In the genomic region with DNA sequence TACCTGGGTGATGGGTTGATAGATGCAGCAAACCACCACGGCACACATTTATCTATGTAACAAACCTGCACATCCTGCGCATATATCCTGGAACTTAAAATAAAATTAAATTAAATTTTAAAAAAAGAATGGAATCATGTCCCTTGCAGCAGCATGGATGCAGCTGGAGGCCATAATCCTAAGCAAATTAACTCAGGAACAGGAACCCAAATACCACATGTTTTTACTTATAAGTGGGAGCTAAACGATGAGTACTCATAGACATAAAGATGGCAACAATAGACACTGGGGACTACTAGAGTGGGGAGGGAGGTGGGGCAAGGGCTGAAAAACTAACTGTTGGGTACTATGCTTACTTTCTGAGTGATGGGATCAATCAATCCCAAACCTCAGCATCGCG, we compare ENCODE assay signal across 16 cellular contexts.
"Had no signal": no experiment of that assay in that cellular context is flagged by ENCODE, and none has a peak within 500 bp of the region (broad histone marks: within the 10 kb centered on the region; RNA-seq: fewer than 3 reads in every experiment).

No MANE protein-coding gene starts in this region.

- DNase-seq: activated CD4-positive, alpha-beta T cell treated with anti-CD3 and anti-CD28 coated beads, Interleukin-2, amount 50 U/mL, for 1 hour; activated naive CD4-positive, alpha-beta T cell; activated naive CD8-positive, alpha-beta T cell treated with anti-CD3 and anti-CD28 coated beads, Interleukin-2, amount 10 ng/mL, durations not matched to agents 7 days and 5 days; anterior cingulate cortex; heart right ventricle; left cardiac atrium; naive B cell; stimulated activated CD4-positive, alpha-beta T cell treated with anti-CD3 and anti-CD28 coated beads, Interleukin-2, amount 100 ng/mL, for 48 hours; T-helper 9 cell; thyroid gland had no signal

- H3K27ac Mint-ChIP-seq: activated naive CD8-positive, alpha-beta T cell treated with anti-CD3 and anti-CD28 coated beads, Interleukin-2, amount 10 ng/mL, durations not matched to agents 7 days and 5 days; activated T-helper 1 cell treated with anti-CD3 and anti-CD28 coated beads, Interleukin-12 subunit alpha, Interleukin-12 subunit beta, Interleukin-2, Interleukin-4 antibody, amounts not matched to agents 30 ng/mL and 10 ng/mL and 1 ng/mL, durations not matched to agents 14 hours and 24 hours and 36 hours; naive B cell; stimulated activated memory B cell treated with anti-CD40 and anti-IgM and Interleukin-4, amounts not matched to agents 10 μg/mL and 1 μg/mL and 100 μg/mL, for 72 hours had no signal

- H3K36me3 ChIP-seq: gastrocnemius medialis, heart right ventricle, thyroid gland had no signal

- H3K4me3 ChIP-seq: gastrocnemius medialis, heart right ventricle, lung, thyroid gland had no signal

- H3K4me1 Mint-ChIP-seq: naive B cell; stimulated activated memory B cell treated with anti-CD40 and anti-IgM and Interleukin-4, amounts not matched to agents 10 μg/mL and 1 μg/mL and 100 μg/mL, for 72 hours had no signal

- H3K79me2 ChIP-seq: parathyroid adenoma had no signal

- FAIRE-seq: bronchial epithelial cell had no signal

- H3K27me3 ChIP-seq: gastrocnemius medialis, heart right ventricle, thyroid gland had no signal

- H2AFZ ChIP-seq: parathyroid adenoma had no signal

- H3K9ac ChIP-seq: parathyroid adenoma had no signal

- H3K4me3 Mint-ChIP-seq: activated naive CD8-positive, alpha-beta T cell treated with anti-CD3 and anti-CD28 coated beads, Interleukin-2, amount 10 ng/mL, durations not matched to agents 7 days and 5 days; activated T-helper 1 cell treated with anti-CD3 and anti-CD28 coated beads, Interleukin-12 subunit alpha, Interleukin-12 subunit beta, Interleukin-2, Interleukin-4 antibody, amounts not matched to agents 30 ng/mL and 10 ng/mL and 1 ng/mL, durations not matched to agents 14 hours and 24 hours and 36 hours; naive B cell; stimulated activated memory B cell treated with anti-CD40 and anti-IgM and Interleukin-4, amounts not matched to agents 10 μg/mL and 1 μg/mL and 100 μg/mL, for 72 hours had no signal

- H3K27ac ChIP-seq: parathyroid adenoma, thyroid gland had no signal

- H3K27me3 Mint-ChIP-seq: activated naive CD8-positive, alpha-beta T cell treated with anti-CD3 and anti-CD28 coated beads, Interleukin-2, amount 10 ng/mL, durations not matched to agents 7 days and 5 days had no signal

- H3K36me3 Mint-ChIP-seq: activated naive CD8-positive, alpha-beta T cell treated with anti-CD3 and anti-CD28 coated beads, Interleukin-2, amount 10 ng/mL, durations not matched to agents 7 days and 5 days; naive B cell; stimulated activated memory B cell treated with anti-CD40 and anti-IgM and Interleukin-4, amounts not matched to agents 10 μg/mL and 1 μg/mL and 100 μg/mL, for 72 hours had no signal

- H3K9me3 ChIP-seq: gastrocnemius medialis, heart right ventricle, thyroid gland had no signal

- H3K9me3 Mint-ChIP-seq: activated naive CD8-positive, alpha-beta T cell treated with anti-CD3 and anti-CD28 coated beads, Interleukin-2, amount 10 ng/mL, durations not matched to agents 7 days and 5 days; stimulated activated memory B cell treated with anti-CD40 and anti-IgM and Interleukin-4, amounts not matched to agents 10 μg/mL and 1 μg/mL and 100 μg/mL, for 72 hours had no signal
